In the genomic region with DNA sequence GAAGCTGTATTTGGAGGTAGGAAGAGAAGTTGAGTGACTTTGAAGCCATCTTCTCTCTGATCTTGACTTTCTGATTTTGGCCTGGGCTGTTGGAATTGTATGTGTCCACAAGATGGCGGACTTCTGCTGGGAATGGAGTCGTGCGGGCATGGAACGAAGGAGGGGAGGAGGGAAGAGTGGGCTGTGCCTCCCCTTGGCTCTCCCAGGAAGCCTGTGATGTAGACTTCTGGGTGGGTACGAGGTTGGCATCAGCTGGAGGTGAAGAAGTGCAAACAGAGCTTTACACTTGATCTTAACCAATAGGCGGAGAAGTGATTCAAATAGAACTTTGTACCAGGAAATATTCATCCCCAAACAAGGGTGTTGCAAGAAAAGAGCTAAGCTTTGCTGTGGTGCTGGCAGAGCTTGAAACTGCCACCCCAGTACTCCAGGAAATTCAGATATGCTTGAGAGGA, we compare ENCODE assay signal across 9 cellular contexts. TPM values are rescaled to one million over a fixed set of nuclear protein-coding genes. Genes with fewer than 3 reads are reported as not detected.
A peak's percentile ranks its signal among the peaks of the same experiment; 100 is the strongest.
DNase-seq lines count a peak whose midpoint lies in the region; ATAC-seq and TF ChIP-seq lines count a peak whose summit lies in the region.
"Had no signal": no experiment of that assay in that cellular context is flagged by ENCODE, and none has a peak within 500 bp of the region (broad histone marks: within the 10 kb centered on the region; RNA-seq: fewer than 3 reads in every experiment).

No MANE protein-coding gene starts in this region.

- TF ChIP-seq CTCF in AG09309 (IDR thresholded peaks at IDR 0.05; ENCODE audit: control insufficient read depth, insufficient read depth, low read depth, low read length, missing control alignments), result peak; percentile 89
- peak; percentile 67 for TF ChIP-seq CTCF in GM12872 (IDR thresholded peaks at IDR 0.05; ENCODE audit: insufficient read depth, low read depth, low read length)
- peak; percentile 61 to 67 (median 61) for TF ChIP-seq CTCF in ovary (IDR thresholded peaks at IDR 0.05)

- TF ChIP-seq EP300 in ovary (IDR thresholded peaks at IDR 0.05), result no peak

- peak overlapping the region; percentile 8 for H3K4me3 Mint-ChIP-seq in activated T-helper 17 cell treated with anti-CD3 and anti-CD28 coated beads, Interleukin-2, amount 50 U/mL, for 72 hours

- no peaks in the 10 kb centered on the region for H3K36me3 Mint-ChIP-seq in activated T-helper 17 cell treated with anti-CD3 and anti-CD28 coated beads, Interleukin-2, amount 50 U/mL, for 72 hours (ENCODE audit: low read depth)

- DNase-seq in AG09309 (ENCODE audit: low read depth) (no peak), NCI-H460 (ENCODE audit: extremely low read depth, low read depth) (peak; percentile 48), foreskin melanocyte (peak; percentile 57), ovary (peak; percentile 44 to 72 (median 61))

- H3K4me1 ChIP-seq in ovary (ENCODE audit: insufficient read depth), result peaks cover 1% of the 10 kb centered on the region

- TF ChIP-seq POLR2A in ovary (IDR thresholded peaks at IDR 0.05), result no peak

- H3K27ac ChIP-seq in ovary, result no peak overlapping the region

- WGBS in ovary, 3 donors, result 14% methylated on average over 6 of the region's 6 CpGs

- intact Hi-C loops in ovary (cut with DNase I), result loop anchor here in 3 of 4 donors (2.0 to 5.0 kb wide), 3 partner anchors 105 to 115 kb away; no protein-coding TSS in a partner anchor

- H3K27me3 Mint-ChIP-seq in activated T-helper 17 cell treated with anti-CD3 and anti-CD28 coated beads, Interleukin-2, amount 50 U/mL, for 72 hours, result peaks cover 12% of the 10 kb centered on the region

- no peaks in the 10 kb centered on the region for H3K9me3 Mint-ChIP-seq in activated T-helper 17 cell treated with anti-CD3 and anti-CD28 coated beads, Interleukin-2, amount 50 U/mL, for 72 hours

- H3K9me3 ChIP-seq in ovary, result no peaks in the 10 kb centered on the region

- ATAC-seq in activated T-helper 17 cell treated with anti-CD3 and anti-CD28 coated beads, Interleukin-2, amount 50 U/mL, for 72 hours (replicated peaks), result peak; percentile 56
- ATAC-seq in GM19455 (IDR thresholded peaks at IDR 0.05; ENCODE audit: unreplicated experiment), result no peak
- ATAC-seq in GM19328 (IDR thresholded peaks at IDR 0.05; ENCODE audit: unreplicated experiment), result no peak

- H3K27ac Mint-ChIP-seq in activated T-helper 17 cell treated with anti-CD3 and anti-CD28 coated beads, Interleukin-2, amount 50 U/mL, for 72 hours, result no peak overlapping the region

- H3K4me1 Mint-ChIP-seq in activated T-helper 17 cell treated with anti-CD3 and anti-CD28 coated beads, Interleukin-2, amount 50 U/mL, for 72 hours, result peaks cover 4% of the 10 kb centered on the region

- H3K4me3 ChIP-seq in AG09309 (ENCODE audit: control insufficient read depth, low read depth, low read length) (no peak overlapping the region), ovary (no peak overlapping the region)
- H3K4me3 ChIP-seq: skin epidermis had no signal

- H3K27me3 ChIP-seq in ovary, result no peaks in the 10 kb centered on the region

- no peaks in the 10 kb centered on the region for H3K36me3 ChIP-seq in ovary

RNA-seq across cellular contexts. Expression of a gene that starts 7.4 kb away (rescaled TPM):
- total RNA-seq in NCI-H460 (2014; rRNA removed; shearing (Covaris generic)), result 0.05 TPM in 1 of 2 replicates, not detected in the other
- polyA plus RNA-seq in NCI-H460 (2014; cell fraction: nucleus; rRNA removed), result 0.70 and 1.1 TPM in 2 replicates
- total RNA-seq in activated T-helper 17 cell treated with anti-CD3 and anti-CD28 coated beads, Interleukin-2, amount 50 U/mL, for 72 hours, result under 1 TPM; 0.40 to 0.41 TPM
- total RNA-seq in ovary, result 10 to 100 TPM in 3 of 7 donors, 1 to 10 TPM in 4; 5.4 to 14.1 (median 9.8) TPM
- 10 to 100 TPM in 1 of 2 donors, 1 to 10 TPM in 1; 8.4 to 11.0 TPM for polyA plus RNA-seq in ovary

RNA-seq across cellular contexts. Expression of a gene that starts 39.8 kb away (rescaled TPM):
- 30.5 and 32.8 TPM in 2 replicates for total RNA-seq in NCI-H460 (2014; rRNA removed; shearing (Covaris generic))
- 9.4 and 10.3 TPM in 2 replicates for polyA plus RNA-seq in NCI-H460 (2014; cell fraction: nucleus; rRNA removed)
- 10 to 100 TPM; 10.9 to 11.4 TPM for total RNA-seq in activated T-helper 17 cell treated with anti-CD3 and anti-CD28 coated beads, Interleukin-2, amount 50 U/mL, for 72 hours
- total RNA-seq in ovary, result 10 to 100 TPM; 12.4 to 17.7 (median 13.0) TPM
- 10 to 100 TPM; 16.5 to 21.6 TPM for polyA plus RNA-seq in ovary

RNA-seq across cellular contexts. Expression of a gene that starts 39.9 kb away (rescaled TPM):
- total RNA-seq in NCI-H460 (2014; rRNA removed; shearing (Covaris generic)), result 51.1 and 62.8 TPM in 2 replicates
- polyA plus RNA-seq in NCI-H460 (2014; cell fraction: nucleus; rRNA removed), result 65.3 and 76.6 TPM in 2 replicates
- 10 to 100 TPM; 18.3 to 38.6 TPM for total RNA-seq in activated T-helper 17 cell treated with anti-CD3 and anti-CD28 coated beads, Interleukin-2, amount 50 U/mL, for 72 hours
- total RNA-seq in ovary, result 10 to 100 TPM in 6 of 7 donors, 1 to 10 TPM in 1; 9.5 to 26.5 (median 20.7) TPM
- polyA plus RNA-seq in ovary, result 10 to 100 TPM; 10.8 to 22.3 TPM
